22 cellular contexts compared by ENCODE assay signal in genomic region chr5:118435131-118435530, GRCh38.
"Had no signal": no experiment of that assay in that cellular context is flagged by ENCODE, and none has a peak within 500 bp of the region (broad histone marks: within the 10 kb centered on the region; RNA-seq: fewer than 3 reads in every experiment).

No MANE protein-coding gene starts in this region.

- H3K27me3 ChIP-seq: left lung, ovary, right lobe of liver, tibial nerve, uterus had no signal

- DNase-seq: hippocampal formation; kidney glomerular epithelial cell; left colon; left lung; midbrain; mucosa of descending colon; naive thymus-derived CD4-positive, alpha-beta T cell; ovary; retina; right lobe of liver; stimulated activated CD4-positive, alpha-beta T cell treated with anti-CD3 and anti-CD28 coated beads, Interleukin-1b, Interleukin-23, amount 100 ng/mL, for 48 hours; stimulated activated CD4-positive, alpha-beta T cell treated with anti-CD3 and anti-CD28 coated beads, Interleukin-2, amount 100 ng/mL, for 48 hours; stimulated activated CD4-positive, alpha-beta T cell treated with anti-CD3 and anti-CD28 coated beads, Interleukin-4, amount 100 ng/mL, for 4 hours; stimulated activated CD8-positive, alpha-beta memory T cell treated with anti-CD3 and anti-CD28 coated beads, Interleukin-4, amount 100 ng/mL, for 48 hours; stimulated activated naive CD4-positive, alpha-beta T cell treated with Interleukin-2 at 50 U/mL for 16 hours; stimulated activated naive CD8-positive, alpha-beta T cell treated with anti-CD3 and anti-CD28 coated beads, Interleukin-15, amount 100 ng/mL, for 72 hours; substantia nigra; uterus had no signal

- H3K27ac ChIP-seq: left lung, ovary, right lobe of liver, tibial nerve, uterus had no signal

- H3K4me1 ChIP-seq: left lung, right lobe of liver, uterus had no signal

- H3K9me3 ChIP-seq: left lung, mucosa of descending colon, ovary, right lobe of liver, tibial nerve, uterus had no signal

- H3K4me3 ChIP-seq: left lung, mucosa of descending colon, ovary, right lobe of liver, smooth muscle cell, tibial nerve, uterus had no signal

- ATAC-seq: left colon; left lung; mucosa of descending colon; naive thymus-derived CD4-positive, alpha-beta T cell; natural killer cell treated with Interleukin-12 subunit alpha and Interleukin-12 subunit beta and Interleukin-15 and Interleukin-18, amount 100 ng/mL, for 72 hours; right lobe of liver; stimulated activated memory B cell treated with anti-CD40 and anti-IgM and Interleukin-4, amounts not matched to agents 10 μg/mL and 1 μg/mL and 100 μg/mL, for 72 hours; stimulated activated naive CD8-positive, alpha-beta T cell treated with anti-CD3 and anti-CD28 coated beads, Interleukin-15, amount 100 ng/mL, for 72 hours had no signal

- H3K36me3 ChIP-seq: left lung, ovary, right lobe of liver, tibial nerve, uterus had no signal
